In the genomic region with DNA sequence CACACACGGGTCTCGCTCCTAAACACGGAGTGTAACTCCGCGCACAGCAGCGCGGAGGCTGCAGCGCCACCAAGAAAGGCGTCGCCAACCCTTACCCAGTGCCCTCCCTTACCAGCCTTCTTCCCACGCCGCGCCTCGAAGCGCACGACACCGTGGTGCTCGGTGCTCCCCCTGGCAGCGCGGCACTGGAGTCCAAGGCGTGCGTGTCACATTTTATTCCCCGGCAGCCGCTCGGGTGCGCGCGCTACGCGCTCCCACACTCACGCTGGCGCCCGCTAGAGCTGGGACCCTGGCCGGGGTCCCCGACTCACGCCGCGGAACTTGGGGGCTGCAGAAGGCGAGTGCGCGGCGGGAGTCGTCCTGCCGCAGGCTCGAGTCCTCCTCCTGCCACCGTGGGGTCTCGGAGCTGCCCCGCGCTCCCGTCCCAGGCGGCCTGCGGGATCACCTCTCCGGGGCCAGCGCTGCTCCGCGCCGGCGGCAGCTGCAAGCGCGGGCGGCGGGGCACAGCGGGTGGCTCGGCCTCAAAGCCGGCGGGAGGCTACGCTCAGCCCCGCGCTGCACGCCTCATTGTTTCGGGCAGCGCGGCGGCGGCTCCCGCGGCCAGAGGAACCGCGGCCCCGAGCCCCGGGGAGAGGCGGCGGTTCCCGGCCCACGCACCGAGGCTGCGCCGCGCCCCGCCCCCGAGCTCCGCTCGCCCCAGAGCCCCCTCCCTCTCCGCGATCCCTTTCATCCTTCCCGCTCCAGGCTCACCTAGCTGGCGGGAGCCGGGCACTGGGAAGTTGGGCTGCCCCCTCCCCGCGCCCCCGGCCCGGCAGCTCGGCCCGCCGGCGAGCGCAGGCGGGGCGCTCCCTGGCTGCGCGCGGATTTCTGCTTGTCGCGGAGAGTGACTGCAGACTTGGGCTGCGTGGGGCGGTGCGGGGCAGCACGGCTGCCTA, we compare ENCODE assay signal across 8 cellular contexts. TPM values are rescaled to one million over a fixed set of nuclear protein-coding genes. Genes with fewer than 3 reads are reported as not detected.
DNase-seq lines count a peak whose midpoint lies in the region; ATAC-seq and TF ChIP-seq lines count a peak whose summit lies in the region.

A gene with protein sequence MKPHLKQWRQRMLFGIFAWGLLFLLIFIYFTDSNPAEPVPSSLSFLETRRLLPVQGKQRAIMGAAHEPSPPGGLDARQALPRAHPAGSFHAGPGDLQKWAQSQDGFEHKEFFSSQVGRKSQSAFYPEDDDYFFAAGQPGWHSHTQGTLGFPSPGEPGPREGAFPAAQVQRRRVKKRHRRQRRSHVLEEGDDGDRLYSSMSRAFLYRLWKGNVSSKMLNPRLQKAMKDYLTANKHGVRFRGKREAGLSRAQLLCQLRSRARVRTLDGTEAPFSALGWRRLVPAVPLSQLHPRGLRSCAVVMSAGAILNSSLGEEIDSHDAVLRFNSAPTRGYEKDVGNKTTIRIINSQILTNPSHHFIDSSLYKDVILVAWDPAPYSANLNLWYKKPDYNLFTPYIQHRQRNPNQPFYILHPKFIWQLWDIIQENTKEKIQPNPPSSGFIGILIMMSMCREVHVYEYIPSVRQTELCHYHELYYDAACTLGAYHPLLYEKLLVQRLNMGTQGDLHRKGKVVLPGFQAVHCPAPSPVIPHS (minus strand): TSS at position 187 of the 935 bp plus-strand sequence. CDS start 42,190 bp downstream, outside the sequence.

- H2AK5ac ChIP-seq in mesenchymal stem cell (ENCODE audit: low read length, severe bottlenecking): no peak within 1 kb of the TSS

- H3K4me1 ChIP-seq in mesenchymal stem cell (ENCODE audit: control insufficient read depth, insufficient read depth, low read depth, low read length): peaks cover 7% of the 10 kb centered on the region

- H3K23ac ChIP-seq in mesenchymal stem cell (ENCODE audit: low read length in 2 of 2): no peak within 1 kb of the TSS

- H2AFZ ChIP-seq in mesenchymal stem cell (ENCODE audit: low read depth, low read length): no peak within 1 kb of the TSS

- no peak within 1 kb of the TSS for H4K91ac ChIP-seq in mesenchymal stem cell (ENCODE audit: low read length)

- ATAC-seq in HG03457 (IDR thresholded peaks at IDR 0.05; ENCODE audit: unreplicated experiment): no peak
- ATAC-seq in HG02885 (IDR thresholded peaks at IDR 0.05; ENCODE audit: poor library complexity, unreplicated experiment): no peak
- ATAC-seq in HG03025 (IDR thresholded peaks at IDR 0.05; ENCODE audit: low FRiP score, unreplicated experiment): no peak

- H2BK15ac ChIP-seq in mesenchymal stem cell (ENCODE audit: low read depth, poor library complexity, severe bottlenecking): no peak within 1 kb of the TSS

- intact Hi-C loops in dorsolateral prefrontal cortex (cut with DNase I): no loop called here

- H2BK12ac ChIP-seq in mesenchymal stem cell (ENCODE audit: low read length in 2 of 2): no peak within 1 kb of the TSS

- H3K27me3 ChIP-seq in dorsolateral prefrontal cortex: peaks cover 0 to 37% (median 10%) of the 10 kb centered on the region in 45 donors
- H3K27me3 ChIP-seq in mesenchymal stem cell (ENCODE audit: control insufficient read depth in 1 of 2, insufficient read depth in 1 of 2, low read length in 2 of 2): peaks cover 0 to 66% of the 10 kb centered on the region in 2 experiments

- no peaks in the 10 kb centered on the region for H3K36me3 ChIP-seq in mesenchymal stem cell (ENCODE audit: control insufficient read depth in 1 of 2, insufficient read depth in 2 of 2, low read depth in 1 of 2, low read length in 2 of 2)

- H3K9ac ChIP-seq in mesenchymal stem cell (ENCODE audit: low read length): no peak within 1 kb of the TSS

- H3K9me3 ChIP-seq in mesenchymal stem cell (ENCODE audit: control insufficient read depth, low read length): no peaks in the 10 kb centered on the region

- no peak within 1 kb of the TSS for H3K14ac ChIP-seq in mesenchymal stem cell (ENCODE audit: low read length in 2 of 2)

- H2BK120ac ChIP-seq in mesenchymal stem cell (ENCODE audit: low read depth, low read length): no peak within 1 kb of the TSS

- TF ChIP-seq CTCF in dorsolateral prefrontal cortex (IDR thresholded peaks at IDR 0.05 in 54 of 56, conservative IDR thresholded peaks at IDR 0.05 in 2 of 56; ENCODE audit: low read depth in 1 of 56, partially characterized antibody in 56 of 56): peak in 8 of 56 donors; percentile 6 to 34 (median 21)

- 1% methylated on average over 108 of the region's 118 CpGs for WGBS in mesenchymal stem cell

- peak; percentile 7 for DNase-seq in stimulated activated CD4-positive, alpha-beta T cell treated with anti-CD3 and anti-CD28 coated beads, Interleukin-15, amount 100 ng/mL, for 24 hours
- no peak for DNase-seq in stimulated activated CD4-positive, alpha-beta T cell treated with anti-CD3 and anti-CD28 coated beads, Interleukin-1b, Interleukin-23, amount 100 ng/mL, for 48 hours
- peak in 7 of 10 donors; percentile 50 to 83 (median 70) for DNase-seq in dorsolateral prefrontal cortex
- DNase-seq in mesenchymal stem cell: peak; percentile 9
- DNase-seq in RKO (ENCODE audit: low spot score): no peak

- peak within 1 kb of the TSS; percentile 98 for H3K4me2 ChIP-seq in mesenchymal stem cell (ENCODE audit: low read length, poor library complexity, severe bottlenecking)

- H3K4ac ChIP-seq in mesenchymal stem cell (ENCODE audit: low read depth in 1 of 2, low read length in 2 of 2): no peak within 1 kb of the TSS

- no peak within 1 kb of the TSS for H4K8ac ChIP-seq in mesenchymal stem cell (ENCODE audit: low read length)

- peaks cover 7% of the 10 kb centered on the region for H3K79me1 ChIP-seq in mesenchymal stem cell (replicated peaks; ENCODE audit: low read length, poor library complexity, severe bottlenecking)

- no peak within 1 kb of the TSS for H3K18ac ChIP-seq in mesenchymal stem cell (ENCODE audit: low read depth in 1 of 2, low read length in 2 of 2)

- H3K27ac ChIP-seq in dorsolateral prefrontal cortex (peak within 1 kb of the TSS in 54 of 59 donors; percentile 16 to 91 (median 78)), mesenchymal stem cell (ENCODE audit: low read length, poor library complexity, severe bottlenecking) (peak within 1 kb of the TSS; percentile 25)

- H3K4me3 ChIP-seq in dorsolateral prefrontal cortex (peak within 1 kb of the TSS; percentile 34 to 77 (median 65)), mesenchymal stem cell (ENCODE audit: insufficient read depth in 1 of 2, low read depth in 1 of 2, low read length in 2 of 2) (peak within 1 kb of the TSS; percentile 49 to 87)

- H2BK5ac ChIP-seq in mesenchymal stem cell (ENCODE audit: low read depth, low read length, poor library complexity, severe bottlenecking): peak within 1 kb of the TSS; percentile 36

RNA-seq across cellular contexts. Expression of the gene that starts here (rescaled TPM):
- 10 to 100 TPM; 18.8 to 78.1 (median 36.6) TPM for total RNA-seq in dorsolateral prefrontal cortex
- 0.11 TPM for polyA plus RNA-seq in mesenchymal stem cell (2013, experiment 1 of 2)
- 0.08 TPM for polyA plus RNA-seq in mesenchymal stem cell (2013, experiment 2 of 2)

Comparison
In these comparisons a context has a peak if more than half of its experiments do, and no peak if none do; other contexts are left out.
1. DNase-seq: peak in stimulated activated CD4-positive, alpha-beta T cell treated with anti-CD3 and anti-CD28 coated beads, Interleukin-15, amount 100 ng/mL, for 24 hours (single experiment), dorsolateral prefrontal cortex (7 of 10) and mesenchymal stem cell (single experiment); none in stimulated activated CD4-positive, alpha-beta T cell treated with anti-CD3 and anti-CD28 coated beads, Interleukin-1b, Interleukin-23, amount 100 ng/mL, for 48 hours (single experiment) and RKO (single experiment).